1 cellular context compared by ENCODE assay signal in genomic region chr6:41735427-41736206, GRCh38.
A peak's percentile ranks its signal among the peaks of the same experiment; 100 is the strongest.
TF ChIP-seq lines count a peak whose summit lies in the region.

TFEB (minus strand) TSS chr6:41735608; CDS start chr6:41691213, 44,395 bp downstream.

TF ChIP-seq in HEK293, 187 proteins besides CTCF, POLR2A, EP300 and RAD21 (continued from another document and continues in another):
- TF ChIP-seq, protein P1, sequence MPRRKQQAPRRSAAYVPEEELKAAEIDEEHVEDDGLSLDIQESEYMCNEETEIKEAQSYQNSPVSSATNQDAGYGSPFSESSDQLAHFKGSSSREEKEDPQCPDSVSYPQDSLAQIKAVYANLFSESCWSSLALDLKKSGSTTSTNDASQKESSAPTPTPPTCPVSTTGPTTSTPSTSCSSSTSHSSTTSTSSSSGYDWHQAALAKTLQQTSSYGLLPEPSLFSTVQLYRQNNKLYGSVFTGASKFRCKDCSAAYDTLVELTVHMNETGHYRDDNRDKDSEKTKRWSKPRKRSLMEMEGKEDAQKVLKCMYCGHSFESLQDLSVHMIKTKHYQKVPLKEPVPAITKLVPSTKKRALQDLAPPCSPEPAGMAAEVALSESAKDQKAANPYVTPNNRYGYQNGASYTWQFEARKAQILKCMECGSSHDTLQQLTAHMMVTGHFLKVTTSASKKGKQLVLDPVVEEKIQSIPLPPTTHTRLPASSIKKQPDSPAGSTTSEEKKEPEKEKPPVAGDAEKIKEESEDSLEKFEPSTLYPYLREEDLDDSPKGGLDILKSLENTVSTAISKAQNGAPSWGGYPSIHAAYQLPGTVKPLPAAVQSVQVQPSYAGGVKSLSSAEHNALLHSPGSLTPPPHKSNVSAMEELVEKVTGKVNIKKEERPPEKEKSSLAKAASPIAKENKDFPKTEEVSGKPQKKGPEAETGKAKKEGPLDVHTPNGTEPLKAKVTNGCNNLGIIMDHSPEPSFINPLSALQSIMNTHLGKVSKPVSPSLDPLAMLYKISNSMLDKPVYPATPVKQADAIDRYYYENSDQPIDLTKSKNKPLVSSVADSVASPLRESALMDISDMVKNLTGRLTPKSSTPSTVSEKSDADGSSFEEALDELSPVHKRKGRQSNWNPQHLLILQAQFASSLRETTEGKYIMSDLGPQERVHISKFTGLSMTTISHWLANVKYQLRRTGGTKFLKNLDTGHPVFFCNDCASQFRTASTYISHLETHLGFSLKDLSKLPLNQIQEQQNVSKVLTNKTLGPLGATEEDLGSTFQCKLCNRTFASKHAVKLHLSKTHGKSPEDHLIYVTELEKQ (tag by site-specific recombination; IDR thresholded peaks at IDR 0.05; ENCODE audit: borderline replicate concordance): no peak
- no peak for TF ChIP-seq SALL2 (tag by site-specific recombination; IDR thresholded peaks at IDR 0.05; ENCODE audit: borderline replicate concordance)
- no peak for TF ChIP-seq AEBP2 (tag by site-specific recombination; IDR thresholded peaks at IDR 0.05; ENCODE audit: borderline replicate concordance)
- TF ChIP-seq, protein P2, sequence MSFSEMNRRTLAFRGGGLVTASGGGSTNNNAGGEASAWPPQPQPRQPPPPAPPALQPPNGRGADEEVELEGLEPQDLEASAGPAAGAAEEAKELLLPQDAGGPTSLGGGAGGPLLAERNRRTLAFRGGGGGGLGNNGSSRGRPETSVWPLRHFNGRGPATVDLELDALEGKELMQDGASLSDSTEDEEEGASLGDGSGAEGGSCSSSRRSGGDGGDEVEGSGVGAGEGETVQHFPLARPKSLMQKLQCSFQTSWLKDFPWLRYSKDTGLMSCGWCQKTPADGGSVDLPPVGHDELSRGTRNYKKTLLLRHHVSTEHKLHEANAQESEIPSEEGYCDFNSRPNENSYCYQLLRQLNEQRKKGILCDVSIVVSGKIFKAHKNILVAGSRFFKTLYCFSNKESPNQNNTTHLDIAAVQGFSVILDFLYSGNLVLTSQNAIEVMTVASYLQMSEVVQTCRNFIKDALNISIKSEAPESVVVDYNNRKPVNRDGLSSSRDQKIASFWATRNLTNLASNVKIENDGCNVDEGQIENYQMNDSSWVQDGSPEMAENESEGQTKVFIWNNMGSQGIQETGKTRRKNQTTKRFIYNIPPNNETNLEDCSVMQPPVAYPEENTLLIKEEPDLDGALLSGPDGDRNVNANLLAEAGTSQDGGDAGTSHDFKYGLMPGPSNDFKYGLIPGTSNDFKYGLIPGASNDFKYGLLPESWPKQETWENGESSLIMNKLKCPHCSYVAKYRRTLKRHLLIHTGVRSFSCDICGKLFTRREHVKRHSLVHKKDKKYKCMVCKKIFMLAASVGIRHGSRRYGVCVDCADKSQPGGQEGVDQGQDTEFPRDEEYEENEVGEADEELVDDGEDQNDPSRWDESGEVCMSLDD (tag by site-specific recombination; IDR thresholded peaks at IDR 0.05): no peak
- TF ChIP-seq, protein P3, sequence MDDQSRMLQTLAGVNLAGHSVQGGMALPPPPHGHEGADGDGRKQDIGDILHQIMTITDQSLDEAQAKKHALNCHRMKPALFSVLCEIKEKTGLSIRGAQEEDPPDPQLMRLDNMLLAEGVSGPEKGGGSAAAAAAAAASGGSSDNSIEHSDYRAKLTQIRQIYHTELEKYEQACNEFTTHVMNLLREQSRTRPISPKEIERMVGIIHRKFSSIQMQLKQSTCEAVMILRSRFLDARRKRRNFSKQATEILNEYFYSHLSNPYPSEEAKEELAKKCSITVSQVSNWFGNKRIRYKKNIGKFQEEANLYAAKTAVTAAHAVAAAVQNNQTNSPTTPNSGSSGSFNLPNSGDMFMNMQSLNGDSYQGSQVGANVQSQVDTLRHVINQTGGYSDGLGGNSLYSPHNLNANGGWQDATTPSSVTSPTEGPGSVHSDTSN (CRISPR knock-in tag; IDR thresholded peaks at IDR 0.05): 0 out of 2 replicates have a peak, but pooled peaks have one; percentile 46
- no peak for TF ChIP-seq ZNF174 (tag by site-specific recombination; IDR thresholded peaks at IDR 0.05)
- no peak for TF ChIP-seq KLF7 (tag by site-specific recombination; IDR thresholded peaks at IDR 0.05; ENCODE audit: borderline replicate concordance)
- peak; percentile 38; the same call in 1 of the 2 replicates for TF ChIP-seq ZNF394 (tag by site-specific recombination; IDR thresholded peaks at IDR 0.05; ENCODE audit: borderline replicate concordance)
- TF ChIP-seq HOXC10 (CRISPR knock-in tag; IDR thresholded peaks at IDR 0.05): 0 out of 2 replicates have a peak, but pooled peaks have one; percentile 69
- TF ChIP-seq KLF9 (tag by site-specific recombination; IDR thresholded peaks at IDR 0.05; ENCODE audit: low read depth): peak; percentile 79
- no peak for TF ChIP-seq ZNF658 (tag by site-specific recombination; IDR thresholded peaks at IDR 0.05)
- no peak for TF ChIP-seq ZBTB1 (tag by site-specific recombination; IDR thresholded peaks at IDR 0.05)
- no peak for TF ChIP-seq ZNF341 (tag by site-specific recombination; IDR thresholded peaks at IDR 0.05; ENCODE audit: low read depth)
- TF ChIP-seq, protein P4, sequence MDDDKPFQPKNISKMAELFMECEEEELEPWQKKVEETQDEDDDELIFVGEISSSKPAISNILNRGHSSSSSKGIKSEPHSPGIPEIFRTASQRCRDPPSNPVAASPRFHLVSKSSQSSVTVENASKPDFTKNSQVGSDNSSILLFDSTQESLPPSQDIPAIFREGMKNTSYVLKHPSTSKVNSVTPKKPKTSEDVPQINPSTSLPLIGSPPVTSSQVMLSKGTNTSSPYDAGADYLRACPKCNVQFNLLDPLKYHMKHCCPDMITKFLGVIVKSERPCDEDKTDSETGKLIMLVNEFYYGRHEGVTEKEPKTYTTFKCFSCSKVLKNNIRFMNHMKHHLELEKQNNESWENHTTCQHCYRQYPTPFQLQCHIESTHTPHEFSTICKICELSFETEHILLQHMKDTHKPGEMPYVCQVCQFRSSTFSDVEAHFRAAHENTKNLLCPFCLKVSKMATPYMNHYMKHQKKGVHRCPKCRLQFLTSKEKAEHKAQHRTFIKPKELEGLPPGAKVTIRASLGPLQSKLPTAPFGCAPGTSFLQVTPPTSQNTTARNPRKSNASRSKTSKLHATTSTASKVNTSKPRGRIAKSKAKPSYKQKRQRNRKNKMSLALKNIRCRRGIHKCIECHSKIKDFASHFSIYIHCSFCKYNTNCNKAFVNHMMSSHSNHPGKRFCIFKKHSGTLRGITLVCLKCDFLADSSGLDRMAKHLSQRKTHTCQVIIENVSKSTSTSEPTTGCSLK (tag by site-specific recombination; IDR thresholded peaks at IDR 0.05): no peak
- no peak for TF ChIP-seq ZNF2 (tag by site-specific recombination; IDR thresholded peaks at IDR 0.05)
- TF ChIP-seq ZNF311 (tag by site-specific recombination; IDR thresholded peaks at IDR 0.05; ENCODE audit: borderline replicate concordance): no peak
- TF ChIP-seq ZNF266 (tag by site-specific recombination; IDR thresholded peaks at IDR 0.05; ENCODE audit: low read depth): no peak
- TF ChIP-seq, protein P5, sequence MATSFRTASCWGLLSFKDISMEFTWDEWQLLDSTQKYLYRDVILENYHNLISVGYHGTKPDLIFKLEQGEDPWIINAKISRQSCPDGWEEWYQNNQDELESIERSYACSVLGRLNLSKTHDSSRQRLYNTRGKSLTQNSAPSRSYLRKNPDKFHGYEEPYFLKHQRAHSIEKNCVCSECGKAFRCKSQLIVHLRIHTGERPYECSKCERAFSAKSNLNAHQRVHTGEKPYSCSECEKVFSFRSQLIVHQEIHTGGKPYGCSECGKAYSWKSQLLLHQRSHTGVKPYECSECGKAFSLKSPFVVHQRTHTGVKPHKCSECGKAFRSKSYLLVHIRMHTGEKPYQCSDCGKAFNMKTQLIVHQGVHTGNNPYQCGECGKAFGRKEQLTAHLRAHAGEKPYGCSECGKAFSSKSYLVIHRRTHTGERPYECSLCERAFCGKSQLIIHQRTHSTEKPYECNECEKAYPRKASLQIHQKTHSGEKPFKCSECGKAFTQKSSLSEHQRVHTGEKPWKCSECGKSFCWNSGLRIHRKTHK (tag by site-specific recombination; IDR thresholded peaks at IDR 0.05): no peak
- TF ChIP-seq SP3 (tag by site-specific recombination; IDR thresholded peaks at IDR 0.05): peak; percentile 87
- TF ChIP-seq PRDM10 (tag by site-specific recombination; IDR thresholded peaks at IDR 0.05): peak; percentile 30; the same call in 1 of the 2 replicates
- no peak for TF ChIP-seq EGR2 (tag by site-specific recombination; IDR thresholded peaks at IDR 0.05; ENCODE audit: low read depth)
- TF ChIP-seq ZNF155 (tag by site-specific recombination; IDR thresholded peaks at IDR 0.05): no peak
- TF ChIP-seq ZNF560 (tag by site-specific recombination; IDR thresholded peaks at IDR 0.05; ENCODE audit: borderline replicate concordance): no peak
- no peak for TF ChIP-seq ZNF747 (tag by site-specific recombination; IDR thresholded peaks at IDR 0.05)
- no peak for TF ChIP-seq ZNF768 (tag by site-specific recombination; IDR thresholded peaks at IDR 0.05)
- no peak for TF ChIP-seq ZNF518A (tag by site-specific recombination; conservative IDR thresholded peaks at IDR 0.05; ENCODE audit: low read depth)
- no peak for TF ChIP-seq ATF2 (tag by site-specific recombination; IDR thresholded peaks at IDR 0.05; ENCODE audit: low read depth)
- TF ChIP-seq KLF10 (tag by site-specific recombination; IDR thresholded peaks at IDR 0.05): no peak
- no peak for TF ChIP-seq ZNF146 (tag by site-specific recombination; IDR thresholded peaks at IDR 0.05)
- TF ChIP-seq ZFHX2 (tag by site-specific recombination; conservative IDR thresholded peaks at IDR 0.05): no peak
- peak; percentile 36; the same call in 1 of the 2 replicates for TF ChIP-seq ZBTB20 (tag by site-specific recombination; IDR thresholded peaks at IDR 0.05)
- TF ChIP-seq ZNF221 (tag by site-specific recombination; IDR thresholded peaks at IDR 0.05; ENCODE audit: borderline replicate concordance): no peak
